9 cellular contexts compared by ENCODE assay signal in the genomic region with DNA sequence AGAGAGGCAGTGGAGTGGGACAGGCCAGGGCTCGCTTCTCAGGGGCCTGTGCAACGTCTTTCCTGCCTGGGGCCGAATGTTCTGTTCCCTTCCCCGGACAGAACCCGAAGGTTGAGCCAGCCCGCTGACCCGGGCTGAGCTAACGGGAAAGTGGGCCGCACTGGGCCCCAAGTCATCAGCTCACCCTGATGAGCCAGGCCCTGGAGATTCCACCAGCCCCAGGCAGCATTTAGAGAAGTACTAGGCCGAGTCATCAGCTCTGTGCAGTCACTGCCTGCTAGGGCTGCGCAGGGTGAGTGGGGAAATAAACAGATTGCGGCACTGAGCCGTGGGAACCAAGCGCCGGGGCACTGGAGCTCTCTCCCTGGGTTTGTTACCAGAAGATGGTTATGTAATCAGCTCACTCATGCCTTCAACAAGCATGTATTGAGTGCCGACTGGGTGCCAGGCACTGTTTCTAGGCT. TPM values are rescaled to one million over a fixed set of nuclear protein-coding genes. Genes with fewer than 3 reads are reported as not detected.
DNase-seq lines count a peak whose midpoint lies in the region; TF ChIP-seq lines count a peak whose summit lies in the region.
"Had no signal": no experiment of that assay in that cellular context is flagged by ENCODE, and none has a peak within 500 bp of the region (broad histone marks: within the 10 kb centered on the region; RNA-seq: fewer than 3 reads in every experiment).

No MANE protein-coding gene starts in this region.

- in situ Hi-C loops in astrocyte of the spinal cord (cut with HindIII; ENCODE audit: low sequenced_read_pairs), result no loop called here

- no peaks in the 10 kb centered on the region for H3K27me3 ChIP-seq in kidney epithelial cell (ENCODE audit: control insufficient read depth, insufficient read depth, low read length)

- TF ChIP-seq CTCF in astrocyte of the spinal cord (IDR thresholded peaks at IDR 0.05; ENCODE audit: low read depth, low read length) (no peak), kidney epithelial cell (IDR thresholded peaks at IDR 0.05; ENCODE audit: insufficient read depth, low read length, poor library complexity, severe bottlenecking) (no peak)

- DNase-seq in HT1080 (ENCODE audit: low read depth) (peak; percentile 65), astrocyte of the spinal cord (ENCODE audit: low read depth, low spot score) (peak; percentile 86), kidney epithelial cell (ENCODE audit: low read depth) (peak; percentile 70), substantia nigra (lab: John Stamatoyannopoulos, UW) (peak in 20 of 49 donors; percentile 10 to 70 (median 34)), COLO668 (lab: John Stamatoyannopoulos, UW; ENCODE audit: unreplicated experiment) (no peak), NCI-H526 treated with DMSO at 0.1 percent for 48 hours (lab: John Stamatoyannopoulos, UW) (no peak)
- DNase-seq in stimulated activated CD4-positive, alpha-beta T cell treated with anti-CD3 and anti-CD28 coated beads, Interleukin-4, amount 100 ng/mL, for 4 hours, result no peak
- DNase-seq in stimulated activated CD4-positive, alpha-beta T cell treated with anti-CD3 and anti-CD28 coated beads, Interleukin-2, amount 100 ng/mL, for 48 hours, result no peak
- DNase-seq: activated B cell treated with CpG ODN at 0.5 μM for 24 hours had no signal

- H3K36me3 ChIP-seq in kidney epithelial cell (ENCODE audit: control insufficient read depth, insufficient read depth, low read length), result no peaks in the 10 kb centered on the region

- peak overlapping the region; percentile 53 for H3K27ac ChIP-seq in substantia nigra (ENCODE audit: low read depth, low read length, poor library complexity, severe bottlenecking)

- H3K4me3 ChIP-seq in astrocyte of the spinal cord (ENCODE audit: low read depth, low read length) (no peak overlapping the region), kidney epithelial cell (ENCODE audit: low read depth, low read length) (no peak overlapping the region)

RNA-seq across cellular contexts. Expression of gene DUSP1, which starts 29.1 kb away (rescaled TPM):
- 21.2 and 21.9 TPM in 2 replicates for total RNA-seq in HT1080 (2014; rRNA removed; shearing (Covaris generic))
- 53.2 and 57.1 TPM in 2 replicates for polyA plus RNA-seq in HT1080 (2015; cell fraction: cytosol; rRNA removed)
- polyA plus RNA-seq in HT1080 (2015; cell fraction: nucleus; rRNA removed), result 87.7 and 91.2 TPM in 2 replicates
- total RNA-seq in kidney epithelial cell, result 227 and 286 TPM in 2 replicates

RNA-seq across cellular contexts. Expression of gene ERGIC1, which starts 33.9 kb away (rescaled TPM):
- total RNA-seq in HT1080 (2014; rRNA removed; shearing (Covaris generic)), result 125 and 169 TPM in 2 replicates
- polyA plus RNA-seq in HT1080 (2015; cell fraction: cytosol; rRNA removed), result 253 and 267 TPM in 2 replicates
- 111 and 131 TPM in 2 replicates for polyA plus RNA-seq in HT1080 (2015; cell fraction: nucleus; rRNA removed)
- 183 and 232 TPM in 2 replicates for total RNA-seq in kidney epithelial cell

Comparison
In these comparisons a context has a peak if more than half of its experiments do, and no peak if none do; other contexts are left out.
1. DNase-seq: peak in HT1080 (single experiment), astrocyte of the spinal cord (single experiment) and kidney epithelial cell (single experiment); none in stimulated activated CD4-positive, alpha-beta T cell treated with anti-CD3 and anti-CD28 coated beads, Interleukin-4, amount 100 ng/mL, for 4 hours (0 of 2), COLO668 (single experiment), stimulated activated CD4-positive, alpha-beta T cell treated with anti-CD3 and anti-CD28 coated beads, Interleukin-2, amount 100 ng/mL, for 48 hours (0 of 2) and NCI-H526 treated with DMSO at 0.1 percent for 48 hours (single experiment).